2 cellular contexts compared by ENCODE assay signal in genomic region chr22:20127318-20127868, GRCh38.
TF ChIP-seq lines count a peak whose summit lies in the region.

No MANE protein-coding gene starts in this region.

TF ChIP-seq in HCT116, 20 proteins besides CTCF, POLR2A, EP300 and RAD21:
- no peak for TF ChIP-seq YY1 (IDR thresholded peaks at IDR 0.05; ENCODE audit: extremely low read depth, insufficient replicate concordance, low read depth, low read length)
- no peak for TF ChIP-seq CBX3 (IDR thresholded peaks at IDR 0.05; ENCODE audit: low read depth)
- no peak for TF ChIP-seq REST (IDR thresholded peaks at IDR 0.05; ENCODE audit: low read depth)
- no peak for TF ChIP-seq ZNF274 (IDR thresholded peaks at IDR 0.05; ENCODE audit: low read depth, low read length)
- no peak for TF ChIP-seq ZFX (IDR thresholded peaks at IDR 0.05)
- no peak for TF ChIP-seq EGR1 (IDR thresholded peaks at IDR 0.05; ENCODE audit: low read depth)
- TF ChIP-seq EZH2phosphoT487 (IDR thresholded peaks at IDR 0.05; ENCODE audit: borderline replicate concordance) = no peak
- TF ChIP-seq JUND (IDR thresholded peaks at IDR 0.05) = no peak
- TF ChIP-seq, protein P1, sequence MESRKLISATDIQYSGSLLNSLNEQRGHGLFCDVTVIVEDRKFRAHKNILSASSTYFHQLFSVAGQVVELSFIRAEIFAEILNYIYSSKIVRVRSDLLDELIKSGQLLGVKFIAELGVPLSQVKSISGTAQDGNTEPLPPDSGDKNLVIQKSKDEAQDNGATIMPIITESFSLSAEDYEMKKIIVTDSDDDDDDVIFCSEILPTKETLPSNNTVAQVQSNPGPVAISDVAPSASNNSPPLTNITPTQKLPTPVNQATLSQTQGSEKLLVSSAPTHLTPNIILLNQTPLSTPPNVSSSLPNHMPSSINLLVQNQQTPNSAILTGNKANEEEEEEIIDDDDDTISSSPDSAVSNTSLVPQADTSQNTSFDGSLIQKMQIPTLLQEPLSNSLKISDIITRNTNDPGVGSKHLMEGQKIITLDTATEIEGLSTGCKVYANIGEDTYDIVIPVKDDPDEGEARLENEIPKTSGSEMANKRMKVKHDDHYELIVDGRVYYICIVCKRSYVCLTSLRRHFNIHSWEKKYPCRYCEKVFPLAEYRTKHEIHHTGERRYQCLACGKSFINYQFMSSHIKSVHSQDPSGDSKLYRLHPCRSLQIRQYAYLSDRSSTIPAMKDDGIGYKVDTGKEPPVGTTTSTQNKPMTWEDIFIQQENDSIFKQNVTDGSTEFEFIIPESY (IDR thresholded peaks at IDR 0.05; ENCODE audit: extremely low read depth, insufficient replicate concordance, low read length) = no peak
- no peak for TF ChIP-seq SIN3A (IDR thresholded peaks at IDR 0.05; ENCODE audit: low read depth)

TF ChIP-seq in H1, 55 proteins besides CTCF, POLR2A, EP300 and RAD21:
- TF ChIP-seq POLR2AphosphoS5 (IDR thresholded peaks at IDR 0.05; ENCODE audit: low read depth, low read length) (peak; percentile 77; the same call in 1 of the 2 replicates), EZH2 (IDR thresholded peaks at IDR 0.05; ENCODE audit: low read depth, low read length, severe bottlenecking) (no peak), TAF7 (optimal IDR thresholded peaks at IDR 0.05; ENCODE audit: borderline replicate concordance, low read depth, low read length) (no peak), CHD7 (IDR thresholded peaks at IDR 0.05; ENCODE audit: insufficient replicate concordance, low read length) (no peak)
